Comparison of ENCODE assay signal across 13 cellular contexts in genomic region chr4:167555338-167556022, GRCh38.
A peak's percentile ranks its signal among the peaks of the same experiment; 100 is the strongest.
DNase-seq lines count a peak whose midpoint lies in the region; ATAC-seq and TF ChIP-seq lines count a peak whose summit lies in the region.
"Had no signal": no experiment of that assay in that cellular context is flagged by ENCODE, and none has a peak within 500 bp of the region (broad histone marks: within the 10 kb centered on the region; RNA-seq: fewer than 3 reads in every experiment).

No MANE protein-coding gene starts in this region.

- intact Hi-C loops in breast epithelium (cut with DNase I; ENCODE audit: low total_unique reads) = no loop called here

- no peak overlapping the region for H3K27ac ChIP-seq in ACC112 (ENCODE audit: low read depth, low read length)
- no peak overlapping the region for H3K27ac ChIP-seq in breast epithelium
- H3K27ac ChIP-seq in upper lobe of left lung = no peak overlapping the region
- H3K27ac ChIP-seq: psoas muscle had no signal

- ATAC-seq in GM19438 (IDR thresholded peaks at IDR 0.05; ENCODE audit: low read depth, unreplicated experiment) = peak; percentile 86
- peak; percentile 72 for ATAC-seq in HG02943 (IDR thresholded peaks at IDR 0.05; ENCODE audit: low read depth, unreplicated experiment)
- ATAC-seq in HG03521 (IDR thresholded peaks at IDR 0.05; ENCODE audit: unreplicated experiment) = peak; percentile 61
- ATAC-seq in GM19023 (IDR thresholded peaks at IDR 0.05; ENCODE audit: unreplicated experiment) = no peak
- ATAC-seq in upper lobe of left lung (ENCODE audit: low FRiP score in 2 of 2) = no peak
- ATAC-seq: psoas muscle had no signal

- no peak for TF ChIP-seq EP300 in upper lobe of left lung (IDR thresholded peaks at IDR 0.05)

- H3K9me3 ChIP-seq in breast epithelium (peaks cover 0 to 10% of the 10 kb centered on the region in 2 donors), upper lobe of left lung (peaks cover 0 to 9% (median 0%) of the 10 kb centered on the region in 4 donors)

- peak overlapping the region; percentile 81 for H2AFZ ChIP-seq in ACC112 (ENCODE audit: low read length, unreplicated experiment)

- H3K4me3 ChIP-seq in ACC112 (ENCODE audit: low read depth, low read length) (no peak overlapping the region), breast epithelium (no peak overlapping the region), upper lobe of left lung (no peak overlapping the region)
- H3K4me3 ChIP-seq: psoas muscle had no signal

- WGBS in upper lobe of left lung, 2 donors = 82 to 91% methylated on average over 3 of the region's 3 CpGs

- H3K4me1 ChIP-seq in ACC112 (ENCODE audit: control insufficient read depth, insufficient read depth, low read length, unreplicated experiment) (peaks cover 8% of the 10 kb centered on the region), breast epithelium (no peaks in the 10 kb centered on the region), upper lobe of left lung (no peaks in the 10 kb centered on the region)
- H3K4me1 ChIP-seq: psoas muscle had no signal

- no peaks in the 10 kb centered on the region for H3K79me2 ChIP-seq in ACC112 (ENCODE audit: control insufficient read depth, insufficient read depth, low read length, unreplicated experiment)

- H3K36me3 ChIP-seq in ACC112 (ENCODE audit: insufficient read depth, low read length) = no peaks in the 10 kb centered on the region
- H3K36me3 ChIP-seq in breast epithelium = no peaks in the 10 kb centered on the region
- H3K36me3 ChIP-seq in upper lobe of left lung = no peaks in the 10 kb centered on the region

- H3K27me3 ChIP-seq in ACC112 (ENCODE audit: insufficient read depth, low read length) (no peaks in the 10 kb centered on the region), breast epithelium (no peaks in the 10 kb centered on the region), upper lobe of left lung (no peaks in the 10 kb centered on the region)

- no peak for DNase-seq in stimulated activated CD4-positive, alpha-beta T cell treated with anti-CD3 and anti-CD28 coated beads, Interleukin-4, amount 100 ng/mL, for 4 hours
- DNase-seq in breast epithelium (ENCODE audit: low spot score in 2 of 2) = no peak
- no peak for DNase-seq in upper lobe of left lung
- DNase-seq: activated CD4-positive, alpha-beta T cell treated with anti-CD3 and anti-CD28 coated beads, Interleukin-2, amount 10 ng/mL, durations not matched to agents 7 days and 5 days; effector CD8-positive, alpha-beta T cell; foreskin melanocyte; NCI-H2029 treated with DMSO at 0.1 percent for 48 hours; psoas muscle had no signal

- TF ChIP-seq POLR2A in breast epithelium (IDR thresholded peaks at IDR 0.05) = no peak
- no peak for TF ChIP-seq POLR2A in upper lobe of left lung (IDR thresholded peaks at IDR 0.05)

- TF ChIP-seq CTCF in breast epithelium (IDR thresholded peaks at IDR 0.05) (no peak), upper lobe of left lung (IDR thresholded peaks at IDR 0.05) (no peak)

Comparison
In these comparisons a context has a peak if more than half of its experiments do, and no peak if none do; other contexts are left out.
1. ATAC-seq: peak in GM19438 (single experiment), HG02943 (single experiment) and HG03521 (single experiment); none in GM19023 (single experiment) and upper lobe of left lung (0 of 2).